18 cellular contexts compared by ENCODE assay signal in the genomic region with DNA sequence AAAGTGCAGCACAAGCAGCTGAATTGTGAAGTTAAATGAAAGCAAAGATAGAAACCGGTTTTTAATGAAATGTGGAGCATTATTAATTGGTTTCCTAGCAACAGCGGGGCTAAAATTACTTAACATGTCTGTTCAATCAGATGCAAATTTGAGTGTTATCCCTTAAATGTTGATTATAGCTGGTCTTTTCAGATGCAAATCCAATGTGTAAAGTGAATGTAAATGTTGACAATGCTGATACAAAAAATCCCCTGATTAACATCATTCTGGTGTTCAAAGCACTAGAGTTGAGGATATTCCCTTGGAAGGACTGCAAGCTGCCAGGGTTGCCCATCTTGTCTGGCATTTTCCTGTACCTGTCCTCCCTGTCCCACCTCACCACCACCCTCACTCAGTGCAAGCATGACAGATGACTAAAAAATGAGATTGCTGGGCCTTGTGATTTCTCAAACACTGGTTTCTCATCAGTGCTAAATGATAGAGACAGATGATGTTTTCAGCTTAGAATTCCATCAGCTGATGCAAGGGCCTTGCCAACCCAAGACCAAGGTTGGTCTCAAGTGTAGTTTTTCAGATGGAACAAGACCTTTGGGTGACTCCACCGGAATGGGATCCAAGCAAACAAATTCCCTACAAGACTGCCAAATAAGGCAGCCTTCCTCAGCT. TPM values are rescaled to one million over a fixed set of nuclear protein-coding genes. Genes with fewer than 3 reads are reported as not detected.
DNase-seq lines count a peak whose midpoint lies in the region; ATAC-seq and TF ChIP-seq lines count a peak whose summit lies in the region.
"Had no signal": no experiment of that assay in that cellular context is flagged by ENCODE, and none has a peak within 500 bp of the region (broad histone marks: within the 10 kb centered on the region; RNA-seq: fewer than 3 reads in every experiment).

No MANE protein-coding gene starts in this region.

- H3K4me1 Mint-ChIP-seq in brain, result peaks cover 65% of the 10 kb centered on the region

- in situ Hi-C loops in HAP-1 (cut with MboI; ENCODE audit: low sequenced_read_pairs), result no loop called here

- H3K4me1 ChIP-seq in HAP-1 (peaks cover 19% of the 10 kb centered on the region), iPS-18a (ENCODE audit: control insufficient read depth, low read depth, low read length) (peaks cover 19% of the 10 kb centered on the region), testis (peaks cover 51% of the 10 kb centered on the region)

- ATAC-seq in GM18502 (IDR thresholded peaks at IDR 0.05; ENCODE audit: poor library complexity, unreplicated experiment), result no peak
- ATAC-seq: stimulated activated effector memory CD8-positive, alpha-beta T cell treated with anti-CD3 and anti-CD28 coated beads, Interleukin-12 subunit alpha, Interleukin-12 subunit beta, amount 100 ng/mL, for 72 hours had no signal

- H3K36me3 ChIP-seq in HAP-1 (replicated peaks) (no peaks in the 10 kb centered on the region; the same call in 1 of the 2 replicates), iPS-18a (ENCODE audit: control insufficient read depth, low read depth, low read length) (no peaks in the 10 kb centered on the region), testis (ENCODE audit: low read depth, missing control alignments) (no peaks in the 10 kb centered on the region)

- H3K9ac ChIP-seq in iPS-18a (ENCODE audit: low read length), result no peak overlapping the region
- H3K9ac ChIP-seq: KMS-11 had no signal

- no peaks in the 10 kb centered on the region for H3K9me3 Mint-ChIP-seq in brain
- H3K9me3 Mint-ChIP-seq: stimulated activated effector memory CD8-positive, alpha-beta T cell treated with anti-CD3 and anti-CD28 coated beads, Interleukin-12 subunit alpha, Interleukin-12 subunit beta, amount 100 ng/mL, for 72 hours had no signal

- peaks cover 5% of the 10 kb centered on the region for H3K36me3 Mint-ChIP-seq in brain
- H3K36me3 Mint-ChIP-seq: stimulated activated effector memory CD8-positive, alpha-beta T cell treated with anti-CD3 and anti-CD28 coated beads, Interleukin-12 subunit alpha, Interleukin-12 subunit beta, amount 100 ng/mL, for 72 hours had no signal

- WGBS in testis, 2 donors, result 69 to 89% methylated on average over 3 of the region's 3 CpGs

- no peak for TF ChIP-seq POLR2A in testis (IDR thresholded peaks at IDR 0.05)

- H3K27ac ChIP-seq in iPS-18a (ENCODE audit: low read length) (no peak overlapping the region), testis (peak overlapping the region; percentile 80 to 82)
- H3K27ac ChIP-seq: KMS-11, skin epidermis had no signal

- peaks cover 5% of the 10 kb centered on the region for H3K27me3 Mint-ChIP-seq in brain

- H3K4me3 ChIP-seq in HAP-1 (no peak overlapping the region), iPS-18a (ENCODE audit: low read length) (peak overlapping the region; percentile 7), testis (no peak overlapping the region)
- H3K4me3 ChIP-seq: skin epidermis had no signal

- H3K9me3 ChIP-seq in HAP-1 (no peaks in the 10 kb centered on the region), iPS-18a (ENCODE audit: control insufficient read depth, low read depth, low read length) (no peaks in the 10 kb centered on the region), testis (no peaks in the 10 kb centered on the region)

- H3K4me3 Mint-ChIP-seq in brain, result peak overlapping the region in 3 of 5 experiments; percentile 62 to 74 (median 63)
- H3K4me3 Mint-ChIP-seq: activated T-cell treated with anti-CD3 and anti-CD28 coated beads, Interleukin-2, amount 50 U/mL, for 72 hours; stimulated activated effector memory CD8-positive, alpha-beta T cell treated with anti-CD3 and anti-CD28 coated beads, Interleukin-12 subunit alpha, Interleukin-12 subunit beta, amount 100 ng/mL, for 72 hours had no signal

- no peaks in the 10 kb centered on the region for H3K27me3 ChIP-seq in HAP-1 (ENCODE audit: low read depth)
- peaks cover 40% of the 10 kb centered on the region for H3K27me3 ChIP-seq in iPS-18a (ENCODE audit: control insufficient read depth, insufficient read depth, low read length)
- no peaks in the 10 kb centered on the region for H3K27me3 ChIP-seq in testis

- H3K27ac Mint-ChIP-seq in brain, result peak overlapping the region; percentile 48 to 96 (median 89)
- H3K27ac Mint-ChIP-seq: stimulated activated effector memory CD8-positive, alpha-beta T cell treated with anti-CD3 and anti-CD28 coated beads, Interleukin-12 subunit alpha, Interleukin-12 subunit beta, amount 100 ng/mL, for 72 hours had no signal

- TF ChIP-seq CTCF in brain (conservative IDR thresholded peaks at IDR 0.05) (no peak), testis (IDR thresholded peaks at IDR 0.05) (no peak)

- DNase-seq in HAP-1 (ENCODE audit: low spot score in 2 of 2), result peak; percentile 43 to 97
- DNase-seq in testis, result peak; percentile 54
- DNase-seq in head of caudate nucleus, result no peak
- DNase-seq in stimulated activated naive CD4-positive, alpha-beta T cell (lab: John Stamatoyannopoulos, UW), result no peak
- DNase-seq: activated T-cell treated with anti-CD3 and anti-CD28 coated beads, Interleukin-2, amount 50 U/mL, for 72 hours; anterior cingulate cortex; C1 segment of cervical spinal cord; effector CD4-positive, alpha-beta T cell; islet precursor cell; NCI-H1417 treated with DMSO at 0.1 percent for 48 hours; NCI-H510A; OCI-M1 had no signal

- intact Hi-C loops in testis (cut with DNase I; ENCODE audit: low total_unique reads) (no loop called here), head of caudate nucleus (cut with DNase I) (no loop called here)

RNA-seq across cellular contexts. Expression of gene JAZF1, which starts 55.1 kb away (rescaled TPM):
- 11.3 TPM for polyA plus RNA-seq in brain (ENCODE audit: insufficient read depth, low read depth, low replicate concordance)
- 10 to 100 TPM; 38.5 to 46.4 TPM for total RNA-seq in testis
- 51.0 TPM for polyA plus RNA-seq in testis (ENCODE audit: insufficient read depth, low read depth, low replicate concordance)

Comparison
In these comparisons a context has a peak if more than half of its experiments do, and no peak if none do; other contexts are left out.
1. DNase-seq: peak in HAP-1 (2 of 2) and testis (single experiment); none in head of caudate nucleus (0 of 42) and stimulated activated naive CD4-positive, alpha-beta T cell (0 of 6).